Comparison of ENCODE assay signal across 9 cellular contexts in genomic region chr5:142095651-142096330, GRCh38. TPM values are rescaled to one million over a fixed set of nuclear protein-coding genes. Genes with fewer than 3 reads are reported as not detected.
A peak's percentile ranks its signal among the peaks of the same experiment; 100 is the strongest.
DNase-seq lines count a peak whose midpoint lies in the region; ATAC-seq and TF ChIP-seq lines count a peak whose summit lies in the region.
"Had no signal": no experiment of that assay in that cellular context is flagged by ENCODE, and none has a peak within 500 bp of the region (broad histone marks: within the 10 kb centered on the region; RNA-seq: fewer than 3 reads in every experiment).

No MANE protein-coding gene starts in this region.

- H3K27ac ChIP-seq in breast epithelium = peak overlapping the region; percentile 16 to 57
- H3K27ac ChIP-seq: adrenal gland had no signal

- BruUV-seq in MCF 10A (replicated peaks; lab: Mats Ljungman, UMichigan) = no TSS peak

- intact Hi-C loops in breast epithelium (cut with DNase I; ENCODE audit: low total_unique reads) (no loop called here), MCF 10A (cut with micrococcal nuclease) (loop anchor here (5.0 kb wide), 1 partner anchor 68 kb away; no protein-coding TSS in a partner anchor)

- no peak overlapping the region for H3K27ac Mint-ChIP-seq in MCF 10A (ENCODE audit: low read depth, unreplicated experiment)

- peak in 1 of 2 donors; percentile 35 for DNase-seq in breast epithelium (ENCODE audit: low spot score in 2 of 2)
- DNase-seq in MCF 10A (ENCODE audit: unreplicated experiment) = no peak
- DNase-seq in activated naive CD8-positive, alpha-beta T cell treated with anti-CD3 and anti-CD28 coated beads, Interleukin-2, amount 50 U/mL, for 16 hours (ENCODE audit: low read depth, low spot score) = peak; percentile 54
- DNase-seq in stimulated activated CD4-positive, alpha-beta T cell treated with anti-CD3 and anti-CD28 coated beads, Interleukin-12 subunit alpha, Interleukin-12 subunit beta, amount 100 ng/mL, for 4 hours = peak; percentile 67
- no peak for DNase-seq in SHP77 treated with DMSO at 0.1 percent for 48 hours (lab: John Stamatoyannopoulos, UW)
- DNase-seq in GM20000 (ENCODE audit: low spot score) = no peak

- H3K9me3 ChIP-seq in breast epithelium = no peaks in the 10 kb centered on the region
- H3K9me3 ChIP-seq: adrenal gland had no signal

- no peaks in the 10 kb centered on the region for H3K27me3 ChIP-seq in breast epithelium
- H3K27me3 ChIP-seq: adrenal gland had no signal

- no peaks in the 10 kb centered on the region for H3K9me3 Mint-ChIP-seq in MCF 10A (ENCODE audit: unreplicated experiment)

- no peaks in the 10 kb centered on the region for H3K4me1 ChIP-seq in breast epithelium
- H3K4me1 ChIP-seq: adrenal gland had no signal

- H3K4me1 Mint-ChIP-seq in MCF 10A (ENCODE audit: insufficient read depth, unreplicated experiment) = peaks cover 20% of the 10 kb centered on the region

- POLR2A ChIA-PET in MCF 10A (lab: Yijun Ruan, JAX) = interaction anchor here (0.7 to 2.2 kb wide), 3 partner anchors 14 to 27 kb away, joined by 3 to 20 read pairs (median 3); partner anchors contain the start of gene NDFIP1

- H3K4me3 ChIP-seq in breast epithelium = no peak overlapping the region
- H3K4me3 ChIP-seq: adrenal gland had no signal

- TF ChIP-seq CTCF in breast epithelium (IDR thresholded peaks at IDR 0.05) = no peak
- no peak for TF ChIP-seq CTCF in MCF 10A (IDR thresholded peaks at IDR 0.05; ENCODE audit: unreplicated experiment)
- TF ChIP-seq CTCF in GM20000 (IDR thresholded peaks at IDR 0.05; ENCODE audit: extremely low read depth, missing control alignments) = no peak

- H3K36me3 Mint-ChIP-seq in MCF 10A (ENCODE audit: insufficient read depth, unreplicated experiment) = no peaks in the 10 kb centered on the region

- H3K27me3 Mint-ChIP-seq in MCF 10A (ENCODE audit: insufficient read depth, unreplicated experiment) = no peaks in the 10 kb centered on the region

- TF ChIP-seq POLR2A in breast epithelium (IDR thresholded peaks at IDR 0.05) = no peak
- no peak for TF ChIP-seq POLR2A in GM18505 (IDR thresholded peaks at IDR 0.05; ENCODE audit: borderline replicate concordance, extremely low read depth, insufficient read depth, insufficient read length)

- CTCF ChIA-PET in MCF 10A (lab: Yijun Ruan, JAX) = interaction anchor here (0.9 kb wide), 1 partner anchor 14 kb away, joined by 4 read pairs; no protein-coding TSS in a partner anchor

- no peak overlapping the region for H3K4me3 Mint-ChIP-seq in MCF 10A (ENCODE audit: unreplicated experiment)

- ATAC-seq in GM18505 (IDR thresholded peaks at IDR 0.05; ENCODE audit: unreplicated experiment) = no peak
- no peak for ATAC-seq in GM18858 (IDR thresholded peaks at IDR 0.05; ENCODE audit: unreplicated experiment)

- no peaks in the 10 kb centered on the region for H3K36me3 ChIP-seq in breast epithelium
- H3K36me3 ChIP-seq: adrenal gland had no signal

RNA-seq across cellular contexts. Expression of gene NDFIP1, which starts 12.8 kb away (rescaled TPM):
- total RNA-seq in breast epithelium (100 to 1,000 TPM; 115 to 135 (median 117) TPM), MCF 10A (2022) (50.8 and 61.6 TPM in 2 replicates)

Comparison
In these comparisons a context has a peak if more than half of its experiments do, and no peak if none do; other contexts are left out.
1. DNase-seq: peak in activated naive CD8-positive, alpha-beta T cell treated with anti-CD3 and anti-CD28 coated beads, Interleukin-2, amount 50 U/mL, for 16 hours (single experiment) and stimulated activated CD4-positive, alpha-beta T cell treated with anti-CD3 and anti-CD28 coated beads, Interleukin-12 subunit alpha, Interleukin-12 subunit beta, amount 100 ng/mL, for 4 hours (single experiment); none in MCF 10A (single experiment), SHP77 treated with DMSO at 0.1 percent for 48 hours (single experiment) and GM20000 (single experiment).